Comparison of ENCODE assay signal across 15 cellular contexts in genomic region chr7:98988641-98989040, GRCh38.
"Had no signal": no experiment of that assay in that cellular context is flagged by ENCODE, and none has a peak within 500 bp of the region (broad histone marks: within the 10 kb centered on the region; RNA-seq: fewer than 3 reads in every experiment).

No MANE protein-coding gene starts in this region.

- H3K27ac ChIP-seq: hepatocyte, neutrophil, SK-N-MC had no signal

- H3K27me3 Mint-ChIP-seq: activated CD4-positive, alpha-beta memory T cell treated with anti-CD3 and anti-CD28 coated beads for 36 hours; naive B cell; T-cell had no signal

- H3K27me3 ChIP-seq: hepatocyte, neutrophil had no signal

- H3K4me3 ChIP-seq: hepatocyte, SK-N-MC had no signal

- ATAC-seq: left lobe of liver had no signal

- DNase-seq: activated CD4-positive, alpha-beta memory T cell treated with anti-CD3 and anti-CD28 coated beads for 36 hours; activated CD8-positive, alpha-beta memory T cell treated with anti-CD3 and anti-CD28 coated beads, Interleukin-2, amount 50 U/mL, for 48 hours; activated naive CD4-positive, alpha-beta T cell; mammary epithelial cell; naive B cell; stimulated activated CD4-positive, alpha-beta T cell treated with anti-CD3 and anti-CD28 coated beads, Interleukin-15, amount 100 ng/mL, for 24 hours; stimulated activated CD4-positive, alpha-beta T cell treated with anti-CD3 and anti-CD28 coated beads, Interleukin-4, amount 100 ng/mL, for 1 hour; stimulated activated naive CD4-positive, alpha-beta T cell; T1000 had no signal

- H3K4me2 ChIP-seq: hepatocyte had no signal

- H3K27ac Mint-ChIP-seq: activated CD4-positive, alpha-beta memory T cell treated with anti-CD3 and anti-CD28 coated beads for 36 hours; activated T-cell treated with anti-CD3 and anti-CD28 coated beads, Interleukin-2, amount 50 U/mL, for 72 hours had no signal

- H3K79me2 ChIP-seq: hepatocyte had no signal

- H3K9me3 ChIP-seq: neutrophil had no signal

- H3K4me3 Mint-ChIP-seq: activated CD4-positive, alpha-beta memory T cell treated with anti-CD3 and anti-CD28 coated beads for 36 hours; activated T-cell treated with anti-CD3 and anti-CD28 coated beads, Interleukin-2, amount 50 U/mL, for 72 hours; naive B cell had no signal

- H2AFZ ChIP-seq: hepatocyte had no signal
